ENCODE assay signal across 10 cellular contexts in genomic region chr12:50922820-50923219, GRCh38. TPM values are rescaled to one million over a fixed set of nuclear protein-coding genes. Genes with fewer than 3 reads are reported as not detected.
DNase-seq lines count a peak whose midpoint lies in the region; ATAC-seq and TF ChIP-seq lines count a peak whose summit lies in the region.
"Had no signal": no experiment of that assay in that cellular context is flagged by ENCODE, and none has a peak within 500 bp of the region (broad histone marks: within the 10 kb centered on the region; RNA-seq: fewer than 3 reads in every experiment).

No MANE protein-coding gene starts in this region.

- no peaks in the 10 kb centered on the region for H3K9me3 ChIP-seq in HEK293 (ENCODE audit: control insufficient read depth, insufficient read depth, low read depth, low read length)
- H3K9me3 ChIP-seq in right lobe of liver: no peaks in the 10 kb centered on the region

- no peak for TF ChIP-seq POLR2A in right lobe of liver (IDR thresholded peaks at IDR 0.05)

- H3K27me3 ChIP-seq in right lobe of liver: no peaks in the 10 kb centered on the region

- no peak overlapping the region for H3K27ac ChIP-seq in HEK293 (ENCODE audit: extremely low read depth, low read depth, low read length)
- H3K27ac ChIP-seq in caudate nucleus (ENCODE audit: low read depth, low read length): peak overlapping the region; percentile 92
- H3K27ac ChIP-seq in right lobe of liver: peak overlapping the region; percentile 76 to 82 (median 80)

- H3K36me3 ChIP-seq in HEK293 (ENCODE audit: control insufficient read depth in 2 of 2, insufficient read depth in 1 of 2, low read length in 2 of 2): no peaks in the 10 kb centered on the region
- peaks cover 0 to 3% (median 0%) of the 10 kb centered on the region in 4 donors for H3K36me3 ChIP-seq in right lobe of liver

- POLR2A ChIA-PET in HEK293 (lab: Yijun Ruan, JAX): no interaction called here

- peaks cover 4% of the 10 kb centered on the region for H3K4me1 ChIP-seq in HEK293 (ENCODE audit: control insufficient read depth, insufficient read depth, low read length)
- H3K4me1 ChIP-seq in right lobe of liver: peaks cover 0 to 20% (median 9%) of the 10 kb centered on the region in 4 donors

- H3K27ac Mint-ChIP-seq in stimulated activated naive B cell treated with anti-CD40 and anti-IgM and Interleukin-4, amounts not matched to agents 10 μg/mL and 1 μg/mL and 100 μg/mL, for 72 hours: peak overlapping the region; percentile 84

- peaks cover 35 to 61% of the 10 kb centered on the region in 2 donors for H3K4me1 Mint-ChIP-seq in stimulated activated naive B cell treated with anti-CD40 and anti-IgM and Interleukin-4, amounts not matched to agents 10 μg/mL and 1 μg/mL and 100 μg/mL, for 72 hours

- CTCF ChIA-PET in HEK293 (lab: Yijun Ruan, JAX): interaction anchor here (0.7 kb wide), 1 partner anchor 98 kb away, joined by 3 read pairs; no protein-coding TSS in a partner anchor

- H3K27me3 Mint-ChIP-seq in stimulated activated naive B cell treated with anti-CD40 and anti-IgM and Interleukin-4, amounts not matched to agents 10 μg/mL and 1 μg/mL and 100 μg/mL, for 72 hours: no peaks in the 10 kb centered on the region

- H3K4me3 ChIP-seq in HEK293 (ENCODE audit: low read depth, low read length) (no peak overlapping the region), right lobe of liver (peak overlapping the region in 1 of 3 donors; percentile 74)

- WGBS in right lobe of liver (ENCODE audit: insufficient coverage, low coverage, low lambda C conversion rate, missing lambda C conversion rate): 10% methylated on average over 3 of the region's 3 CpGs

- peaks cover 0 to under 1% of the 10 kb centered on the region in 2 donors for H3K9me3 Mint-ChIP-seq in stimulated activated naive B cell treated with anti-CD40 and anti-IgM and Interleukin-4, amounts not matched to agents 10 μg/mL and 1 μg/mL and 100 μg/mL, for 72 hours

- peak overlapping the region; percentile 57 to 77 for H3K4me3 Mint-ChIP-seq in stimulated activated naive B cell treated with anti-CD40 and anti-IgM and Interleukin-4, amounts not matched to agents 10 μg/mL and 1 μg/mL and 100 μg/mL, for 72 hours

- intact Hi-C loops in right lobe of liver (cut with DNase I): loop anchor here in 1 of 2 donors (10.0 kb wide), 1 partner anchor 62 kb away; no protein-coding TSS in a partner anchor

- ATAC-seq in right lobe of liver: no peak
- ATAC-seq in stimulated activated naive B cell treated with anti-CD40 and anti-IgM and Interleukin-4, amounts not matched to agents 10 μg/mL and 1 μg/mL and 100 μg/mL, for 72 hours (replicated peaks): no peak
- no peak for ATAC-seq in HG02610 (IDR thresholded peaks at IDR 0.05; ENCODE audit: unreplicated experiment)

- peak in 1 of 61 donors; percentile 16 for DNase-seq in caudate nucleus (lab: John Stamatoyannopoulos, UW)
- no peak for DNase-seq in right lobe of liver
- DNase-seq in stimulated activated naive B cell treated with anti-CD40 and anti-IgM and Interleukin-4, amounts not matched to agents 10 μg/mL and 1 μg/mL and 100 μg/mL, for 72 hours: no peak
- no peak for DNase-seq in CD1c-positive myeloid dendritic cell (ENCODE audit: extremely low spot score)
- no peak for DNase-seq in NCI-H345 treated with DMSO at 0.1 percent for 48 hours (lab: John Stamatoyannopoulos, UW; ENCODE audit: unreplicated experiment)
- DNase-seq in NCI-H510A (lab: John Stamatoyannopoulos, UW): no peak
- DNase-seq: activated CD8-positive, alpha-beta memory T cell treated with anti-CD3 and anti-CD28 coated beads, Interleukin-2, amount 50 U/mL, for 48 hours had no signal

- no peak for TF ChIP-seq CTCF in HEK293 (tag by site-specific recombination; IDR thresholded peaks at IDR 0.05)
- no peak for TF ChIP-seq CTCF in right lobe of liver (IDR thresholded peaks at IDR 0.05)

- peaks cover 0 to 8% of the 10 kb centered on the region in 2 donors for H3K36me3 Mint-ChIP-seq in stimulated activated naive B cell treated with anti-CD40 and anti-IgM and Interleukin-4, amounts not matched to agents 10 μg/mL and 1 μg/mL and 100 μg/mL, for 72 hours

TF ChIP-seq in HEK293, 187 proteins besides CTCF, POLR2A, EP300 and RAD21:
- no peak for TF ChIP-seq ZBTB7A (tag by site-specific recombination; IDR thresholded peaks at IDR 0.05; ENCODE audit: low read depth)
- no peak for TF ChIP-seq ZNF2 (tag by site-specific recombination; IDR thresholded peaks at IDR 0.05)
- no peak for TF ChIP-seq ZNF146 (tag by site-specific recombination; IDR thresholded peaks at IDR 0.05)
- TF ChIP-seq ZNF645 (tag by site-specific recombination; IDR thresholded peaks at IDR 0.05): no peak
- TF ChIP-seq ZBTB17 (tag by site-specific recombination; IDR thresholded peaks at IDR 0.05): peak; percentile 53
- no peak for TF ChIP-seq YY2 (tag by site-specific recombination; IDR thresholded peaks at IDR 0.05)
- no peak for TF ChIP-seq WT1 (tag by site-specific recombination; IDR thresholded peaks at IDR 0.05)

RNA-seq across cellular contexts. Expression of gene HIGD1C, which starts 29.5 kb away (rescaled TPM):
- not detected for total RNA-seq in right lobe of liver
- total RNA-seq: NCI-H460 had no signal
